ENCODE assay signal across 15 cellular contexts in genomic region chrX:10165580-10166247, GRCh38. TPM values are rescaled to one million over a fixed set of nuclear protein-coding genes. Genes with fewer than 3 reads are reported as not detected.
DNase-seq lines count a peak whose midpoint lies in the region; ATAC-seq, FAIRE-seq and TF ChIP-seq lines count a peak whose summit lies in the region.
"Had no signal": no experiment of that assay in that cellular context is flagged by ENCODE, and none has a peak within 500 bp of the region (broad histone marks: within the 10 kb centered on the region; RNA-seq: fewer than 3 reads in every experiment).

No MANE protein-coding gene starts in this region.

- no peaks in the 10 kb centered on the region for H4K20me1 ChIP-seq in HepG2 (ENCODE audit: insufficient read depth, low read length)

- in situ Hi-C loops in HepG2 (cut with HindIII; ENCODE audit: extremely low pct_ligation_motif_present, low pct_unique_long_range_greater_than_20kb): no loop called here

- no peak for TF ChIP-seq EP300 in HepG2 (IDR thresholded peaks at IDR 0.05; ENCODE audit: low read depth in 2 of 2, low read length in 2 of 2)
- TF ChIP-seq EP300 in HepG2 (CRISPR knock-in tag; IDR thresholded peaks at IDR 0.05; ENCODE audit: borderline replicate concordance): no peak

- 96% methylated on average over 16 of the region's 18 CpGs for WGBS in HepG2 (ENCODE audit: low lambda C conversion rate)

- TF ChIP-seq CTCF in natural killer cell (IDR thresholded peaks at IDR 0.05) (no peak), HepG2 (CRISPR knock-in tag; IDR thresholded peaks at IDR 0.05) (no peak)

- H3K4me3 Mint-ChIP-seq in activated T-helper 1 cell treated with anti-CD3 and anti-CD28 coated beads, Interleukin-12 subunit alpha, Interleukin-12 subunit beta, Interleukin-2, Interleukin-4 antibody, amounts not matched to agents 30 ng/mL and 10 ng/mL and 1 ng/mL, durations not matched to agents 14 hours and 24 hours and 36 hours: peak overlapping the region; percentile 30
- H3K4me3 Mint-ChIP-seq in natural killer cell: no peak overlapping the region
- H3K4me3 Mint-ChIP-seq: activated naive CD4-positive, alpha-beta T cell treated with anti-CD3 and anti-CD28 coated beads for 36 hours; T-cell had no signal

- no peak overlapping the region for H3K27ac ChIP-seq in HepG2 (ENCODE audit: extremely low read length, insufficient read depth, low read length)
- H3K27ac ChIP-seq: coronary artery had no signal

- no peak for FAIRE-seq in HepG2 (lab: Jason Lieb, UNC)

- peaks cover 7% of the 10 kb centered on the region for H3K27me3 Mint-ChIP-seq in activated T-helper 1 cell treated with anti-CD3 and anti-CD28 coated beads, Interleukin-12 subunit alpha, Interleukin-12 subunit beta, Interleukin-2, Interleukin-4 antibody, amounts not matched to agents 30 ng/mL and 10 ng/mL and 1 ng/mL, durations not matched to agents 14 hours and 24 hours and 36 hours (ENCODE audit: insufficient read depth)
- peaks cover 4 to 32% of the 10 kb centered on the region in 2 donors for H3K27me3 Mint-ChIP-seq in natural killer cell (ENCODE audit: low read depth in 2 of 2)

- H2AFZ ChIP-seq in HepG2 (ENCODE audit: low read length): no peak overlapping the region

- H3K4me2 ChIP-seq in HepG2 (ENCODE audit: low read depth, low read length): no peak overlapping the region

- H3K9ac ChIP-seq in HepG2 (ENCODE audit: insufficient read depth, low read depth, low read length): no peak overlapping the region

- peaks cover 39% of the 10 kb centered on the region for H3K4me1 ChIP-seq in HepG2 (ENCODE audit: insufficient read depth, low read length)
- H3K4me1 ChIP-seq: BE2C had no signal

- no peaks in the 10 kb centered on the region for H3K4me1 Mint-ChIP-seq in activated T-helper 1 cell treated with anti-CD3 and anti-CD28 coated beads, Interleukin-12 subunit alpha, Interleukin-12 subunit beta, Interleukin-2, Interleukin-4 antibody, amounts not matched to agents 30 ng/mL and 10 ng/mL and 1 ng/mL, durations not matched to agents 14 hours and 24 hours and 36 hours (ENCODE audit: low read depth)
- peaks cover 0 to 21% of the 10 kb centered on the region in 2 donors for H3K4me1 Mint-ChIP-seq in natural killer cell

- no TSS peak for BruUV-seq in HepG2 (replicated peaks; lab: Mats Ljungman, UMichigan)

- no peaks in the 10 kb centered on the region for H3K9me3 ChIP-seq in HepG2 (ENCODE audit: low read length)
- H3K9me3 ChIP-seq: BE2C had no signal

- no peaks in the 10 kb centered on the region for H3K9me3 Mint-ChIP-seq in activated T-helper 1 cell treated with anti-CD3 and anti-CD28 coated beads, Interleukin-12 subunit alpha, Interleukin-12 subunit beta, Interleukin-2, Interleukin-4 antibody, amounts not matched to agents 30 ng/mL and 10 ng/mL and 1 ng/mL, durations not matched to agents 14 hours and 24 hours and 36 hours
- no peaks in the 10 kb centered on the region for H3K9me3 Mint-ChIP-seq in natural killer cell
- H3K9me3 Mint-ChIP-seq: activated naive CD4-positive, alpha-beta T cell treated with anti-CD3 and anti-CD28 coated beads for 36 hours; immature natural killer cell; T-cell had no signal

- H3K79me2 ChIP-seq in HepG2 (ENCODE audit: insufficient read depth, low read length): no peaks in the 10 kb centered on the region

- H3K27ac Mint-ChIP-seq in activated T-helper 1 cell treated with anti-CD3 and anti-CD28 coated beads, Interleukin-12 subunit alpha, Interleukin-12 subunit beta, Interleukin-2, Interleukin-4 antibody, amounts not matched to agents 30 ng/mL and 10 ng/mL and 1 ng/mL, durations not matched to agents 14 hours and 24 hours and 36 hours: no peak overlapping the region
- no peak overlapping the region for H3K27ac Mint-ChIP-seq in natural killer cell
- H3K27ac Mint-ChIP-seq: activated naive CD4-positive, alpha-beta T cell treated with anti-CD3 and anti-CD28 coated beads for 36 hours; immature natural killer cell; T-cell had no signal

- H3K36me3 ChIP-seq in HepG2 (replicated peaks in 1 of 2; ENCODE audit: control insufficient read depth in 1 of 2, insufficient read depth in 2 of 2, low read length in 2 of 2): no peaks in the 10 kb centered on the region
- H3K36me3 ChIP-seq: BE2C had no signal

- H3K27me3 ChIP-seq in HepG2 (ENCODE audit: control insufficient read depth in 1 of 2, insufficient read depth in 2 of 2, low read length in 2 of 2): no peaks in the 10 kb centered on the region
- H3K27me3 ChIP-seq: BE2C had no signal

- intact Hi-C loops in activated T-helper 1 cell treated with anti-CD3 and anti-CD28 coated beads, Interleukin-12 subunit alpha, Interleukin-12 subunit beta, Interleukin-2, Interleukin-4 antibody, amounts not matched to agents 30 ng/mL and 10 ng/mL and 1 ng/mL, durations not matched to agents 14 hours and 24 hours and 36 hours (cut with micrococcal nuclease): no loop called here
- intact Hi-C loops in natural killer cell (cut with micrococcal nuclease): no loop called here
- intact Hi-C loops in HepG2 (cut with micrococcal nuclease; ENCODE audit: unreplicated experiment): no loop called here

- no peak for TF ChIP-seq RAD21 in HepG2 (CRISPR knock-in tag; IDR thresholded peaks at IDR 0.05)

- DNase-seq in Daoy (ENCODE audit: low read depth): peak; percentile 66
- DNase-seq in M059J (ENCODE audit: low read depth): peak; percentile 89
- DNase-seq in activated T-helper 1 cell treated with anti-CD3 and anti-CD28 coated beads, Interleukin-12 subunit alpha, Interleukin-12 subunit beta, Interleukin-2, Interleukin-4 antibody, amounts not matched to agents 30 ng/mL and 10 ng/mL and 1 ng/mL, durations not matched to agents 14 hours and 24 hours and 36 hours (ENCODE audit: low spot score): no peak
- DNase-seq in natural killer cell: no peak
- no peak for DNase-seq in stimulated activated CD4-positive, alpha-beta T cell treated with anti-CD3 and anti-CD28 coated beads, Interleukin-1b, Interleukin-23, amount 100 ng/mL, for 48 hours
- no peak for DNase-seq in NCI-H2029 treated with DMSO at 0.1 percent for 48 hours (lab: John Stamatoyannopoulos, UW)
- DNase-seq in HepG2 (ENCODE audit: low spot score): no peak
- DNase-seq: activated naive CD4-positive, alpha-beta T cell treated with anti-CD3 and anti-CD28 coated beads for 36 hours; BE2C; immature natural killer cell; NCI-H1417 treated with DMSO at 0.1 percent for 48 hours; NCI-H774; T-cell had no signal

- CTCF ChIA-PET in HepG2 (lab: Yijun Ruan, JAX; ENCODE audit: low intra/inter-chr PET ratio, low total read pairs): no interaction called here

- POLR2A ChIA-PET in HepG2 (lab: Yijun Ruan, JAX): no interaction called here

- H3K36me3 Mint-ChIP-seq in activated T-helper 1 cell treated with anti-CD3 and anti-CD28 coated beads, Interleukin-12 subunit alpha, Interleukin-12 subunit beta, Interleukin-2, Interleukin-4 antibody, amounts not matched to agents 30 ng/mL and 10 ng/mL and 1 ng/mL, durations not matched to agents 14 hours and 24 hours and 36 hours (ENCODE audit: low read depth): no peaks in the 10 kb centered on the region
- no peaks in the 10 kb centered on the region for H3K36me3 Mint-ChIP-seq in natural killer cell
- H3K36me3 Mint-ChIP-seq: immature natural killer cell, T-cell had no signal

- H3K4me3 ChIP-seq in HepG2 (replicated peaks in 1 of 3; ENCODE audit: insufficient read depth in 1 of 3, low read depth in 2 of 3, low read length in 3 of 3): no peak overlapping the region
- H3K4me3 ChIP-seq: coronary artery had no signal

- peak in 2 of 3 donors; percentile 24 to 41 for ATAC-seq in natural killer cell
- no peak for ATAC-seq in GM18519 (IDR thresholded peaks at IDR 0.05; ENCODE audit: low FRiP score, unreplicated experiment)
- ATAC-seq in HepG2: no peak
- ATAC-seq: T-cell had no signal

- TF ChIP-seq POLR2A in HepG2 (IDR thresholded peaks at IDR 0.05; ENCODE audit: insufficient read depth in 1 of 2, low read depth in 2 of 2, low read length in 2 of 2): no peak

TF ChIP-seq in HepG2, 621 proteins besides CTCF, POLR2A, EP300 and RAD21 (continues in another document):
- TF ChIP-seq TARDBP (CRISPR knock-in tag; IDR thresholded peaks at IDR 0.05): no peak
- no peak for TF ChIP-seq KLF12 (CRISPR knock-in tag; IDR thresholded peaks at IDR 0.05; ENCODE audit: borderline replicate concordance)

RNA-seq across cellular contexts. Expression of gene CLCN4, which starts 8.9 kb away (rescaled TPM):
- total RNA-seq in Daoy (2014; rRNA removed; shearing (Covaris generic)): 4.2 and 8.8 TPM in 2 replicates
- total RNA-seq in M059J (2014; rRNA removed; shearing (Covaris generic)): 1.7 and 3.0 TPM in 2 replicates
- not detected in 2 replicates for total RNA-seq in activated T-helper 1 cell treated with anti-CD3 and anti-CD28 coated beads, Interleukin-12 subunit alpha, Interleukin-12 subunit beta, Interleukin-2, Interleukin-4 antibody, amounts not matched to agents 30 ng/mL and 10 ng/mL and 1 ng/mL, durations not matched to agents 14 hours and 24 hours and 36 hours
- under 1 TPM; 0.05 to 0.66 (median 0.23) TPM for total RNA-seq in natural killer cell
- total RNA-seq in HepG2 (2016; rRNA removed; fragmentation: Illumina TruSeq; extraction: Trizol): 2.5 and 2.6 TPM in 2 replicates
- total RNA-seq in HepG2 (2016; cell fraction: cytosol; rRNA removed; fragmentation: Illumina TruSeq; extraction: Trizol; ENCODE audit: low read depth): 0.53 and 0.81 TPM in 2 replicates
- 2.4 and 2.7 TPM in 2 replicates for total RNA-seq in HepG2 (2016; cell fraction: insoluble cytoplasmic fraction; rRNA removed; fragmentation: Illumina TruSeq; extraction: Trizol)
- 1.00 and 1.1 TPM in 2 replicates for total RNA-seq in HepG2 (2016; cell fraction: membrane; rRNA removed; fragmentation: Illumina TruSeq; extraction: Trizol)
- total RNA-seq in HepG2 (2016; cell fraction: nucleus; rRNA removed; fragmentation: Illumina TruSeq; extraction: Trizol): 2.7 and 3.0 TPM in 2 replicates
- polyA plus RNA-seq in HepG2 (2011; rRNA removed): 1.8 and 1.9 TPM in 2 replicates
- 2.3 and 2.4 TPM in 2 replicates for polyA plus RNA-seq in HepG2 (2011; cell fraction: cytosol; rRNA removed)
- polyA plus RNA-seq in HepG2 (2011; cell fraction: nucleus; rRNA removed): 1.2 and 1.9 TPM in 2 replicates
- polyA plus RNA-seq in HepG2 (2012): 1.6 and 1.9 TPM in 2 replicates
- polyA plus RNA-seq in HepG2 (2016; cell fraction: cytosol; fragmentation: Illumina TruSeq; extraction: Trizol; ENCODE audit: low read depth): 0.17 and 0.18 TPM in 2 replicates
- polyA plus RNA-seq in HepG2 (2016; cell fraction: insoluble cytoplasmic fraction; fragmentation: Illumina TruSeq; extraction: Trizol; ENCODE audit: low read depth): 1.6 and 1.7 TPM in 2 replicates
- 0.66 and 0.90 TPM in 2 replicates for polyA plus RNA-seq in HepG2 (2016; cell fraction: membrane; fragmentation: Illumina TruSeq; extraction: Trizol; ENCODE audit: low read depth)
- 2.5 and 2.8 TPM in 2 replicates for polyA plus RNA-seq in HepG2 (2016; cell fraction: nucleus; fragmentation: Illumina TruSeq; extraction: Trizol; ENCODE audit: insufficient read depth, low read depth)
- 1.7 and 8.7 TPM in 2 replicates for polyA minus RNA-seq in HepG2 (2011; rRNA and poly(A)+ RNA removed; ENCODE audit: low replicate concordance)
- 3.8 and 5.8 TPM in 2 replicates for polyA minus RNA-seq in HepG2 (2011; cell fraction: cytosol; rRNA and poly(A)+ RNA removed)
- polyA minus RNA-seq in HepG2 (2011; cell fraction: nucleus; rRNA and poly(A)+ RNA removed): 2.8 and 3.4 TPM in 2 replicates
- total RNA-seq: activated naive CD4-positive, alpha-beta T cell treated with anti-CD3 and anti-CD28 coated beads for 36 hours had no signal

Comparison
In these comparisons a context has a peak if more than half of its experiments do, and no peak if none do; other contexts are left out.
1. DNase-seq: peak in Daoy (single experiment) and M059J (single experiment); none in activated T-helper 1 cell treated with anti-CD3 and anti-CD28 coated beads, Interleukin-12 subunit alpha, Interleukin-12 subunit beta, Interleukin-2, Interleukin-4 antibody, amounts not matched to agents 30 ng/mL and 10 ng/mL and 1 ng/mL, durations not matched to agents 14 hours and 24 hours and 36 hours (single experiment), natural killer cell (single experiment), stimulated activated CD4-positive, alpha-beta T cell treated with anti-CD3 and anti-CD28 coated beads, Interleukin-1b, Interleukin-23, amount 100 ng/mL, for 48 hours (single experiment), NCI-H2029 treated with DMSO at 0.1 percent for 48 hours (single experiment) and HepG2 (single experiment).
2. ATAC-seq: peak in natural killer cell (2 of 3); none in GM18519 (single experiment) and HepG2 (single experiment).